Comparison of ENCODE assay signal across 27 cellular contexts in genomic region chr1:198116469-198116868, GRCh38.
"Had no signal": no experiment of that assay in that cellular context is flagged by ENCODE, and none has a peak within 500 bp of the region (broad histone marks: within the 10 kb centered on the region; RNA-seq: fewer than 3 reads in every experiment).

No MANE protein-coding gene starts in this region.

- H3K4me3 ChIP-seq: hepatocyte, left lung, lower lobe of right lung, ovary, right atrium auricular region, right lobe of liver, tibial nerve, uterus had no signal

- H3K79me2 ChIP-seq: hepatocyte had no signal

- H3K36me3 ChIP-seq: left lung, lower lobe of right lung, ovary, right atrium auricular region, right lobe of liver, tibial nerve, uterus had no signal

- H3K27me3 ChIP-seq: hepatocyte, left lung, ovary, right atrium auricular region, right lobe of liver, tibial nerve, uterus had no signal

- H3K4me1 ChIP-seq: left lung, lower lobe of right lung, right lobe of liver, uterus had no signal

- H3K4me3 Mint-ChIP-seq: immature natural killer cell; naive thymus-derived CD8-positive, alpha-beta T cell; nephron; neural crest cell; stimulated activated effector memory CD8-positive, alpha-beta T cell treated with anti-CD3 and anti-CD28 coated beads, Interleukin-12 subunit alpha, Interleukin-12 subunit beta, amount 100 ng/mL, for 72 hours; stimulated activated naive CD8-positive, alpha-beta T cell treated with anti-CD3 and anti-CD28 coated beads, Interleukin-15, Interleukin-2, amounts not matched to agents 100 ng/mL and 50 ng/mL, for 24 hours; type B pancreatic cell had no signal

- H3K4me1 Mint-ChIP-seq: immature natural killer cell; neural crest cell; stimulated activated effector memory CD8-positive, alpha-beta T cell treated with anti-CD3 and anti-CD28 coated beads, Interleukin-12 subunit alpha, Interleukin-12 subunit beta, amount 100 ng/mL, for 72 hours had no signal

- H3K9me3 ChIP-seq: left lung, lower lobe of right lung, ovary, right atrium auricular region, right lobe of liver, tibial nerve, uterus had no signal

- H3K27me3 Mint-ChIP-seq: progenitor cell of endocrine pancreas; stimulated activated naive CD8-positive, alpha-beta T cell treated with anti-CD3 and anti-CD28 coated beads, Interleukin-15, Interleukin-2, amounts not matched to agents 100 ng/mL and 50 ng/mL, for 24 hours; type B pancreatic cell had no signal

- H3K27ac ChIP-seq: hepatocyte, left lung, lower lobe of right lung, ovary, right lobe of liver, tibial nerve, uterus had no signal

- H3K36me3 Mint-ChIP-seq: immature natural killer cell; naive thymus-derived CD8-positive, alpha-beta T cell; stimulated activated effector memory CD8-positive, alpha-beta T cell treated with anti-CD3 and anti-CD28 coated beads, Interleukin-12 subunit alpha, Interleukin-12 subunit beta, amount 100 ng/mL, for 72 hours; type B pancreatic cell had no signal

- FAIRE-seq: islet of Langerhans had no signal

- H3K9me3 Mint-ChIP-seq: immature natural killer cell; naive thymus-derived CD8-positive, alpha-beta T cell; nephron; neural crest cell; stimulated activated effector memory CD8-positive, alpha-beta T cell treated with anti-CD3 and anti-CD28 coated beads, Interleukin-12 subunit alpha, Interleukin-12 subunit beta, amount 100 ng/mL, for 72 hours; stimulated activated naive CD8-positive, alpha-beta T cell treated with anti-CD3 and anti-CD28 coated beads, Interleukin-15, Interleukin-2, amounts not matched to agents 100 ng/mL and 50 ng/mL, for 24 hours; type B pancreatic cell had no signal

- H2AFZ ChIP-seq: hepatocyte had no signal

- H3K27ac Mint-ChIP-seq: immature natural killer cell; naive thymus-derived CD8-positive, alpha-beta T cell; progenitor cell of endocrine pancreas; stimulated activated effector memory CD8-positive, alpha-beta T cell treated with anti-CD3 and anti-CD28 coated beads, Interleukin-12 subunit alpha, Interleukin-12 subunit beta, amount 100 ng/mL, for 72 hours; stimulated activated naive CD8-positive, alpha-beta T cell treated with anti-CD3 and anti-CD28 coated beads, Interleukin-15, Interleukin-2, amounts not matched to agents 100 ng/mL and 50 ng/mL, for 24 hours; type B pancreatic cell had no signal

- H3K4me2 ChIP-seq: hepatocyte had no signal

- ATAC-seq: left colon; left lung; lower lobe of right lung; naive thymus-derived CD8-positive, alpha-beta T cell; right lobe of liver; stimulated activated effector memory CD8-positive, alpha-beta T cell treated with anti-CD3 and anti-CD28 coated beads, Interleukin-12 subunit alpha, Interleukin-12 subunit beta, amount 100 ng/mL, for 72 hours had no signal

- DNase-seq: immature natural killer cell; kidney; left colon; left lung; lower lobe of right lung; mammary epithelial cell; naive thymus-derived CD8-positive, alpha-beta T cell; nucleus accumbens; ovary; right lobe of liver; stimulated activated CD4-positive, alpha-beta T cell treated with anti-CD3 and anti-CD28 coated beads, Interleukin-12 subunit alpha, Interleukin-12 subunit beta, amount 100 ng/mL, for 4 hours; stimulated activated CD4-positive, alpha-beta T cell treated with anti-CD3 and anti-CD28 coated beads, Interleukin-15, amount 100 ng/mL, for 24 hours; stimulated activated CD4-positive, alpha-beta T cell treated with anti-CD3 and anti-CD28 coated beads, Interleukin-2, amount 100 ng/mL, for 24 hours; stimulated activated CD4-positive, alpha-beta T cell treated with anti-CD3 and anti-CD28 coated beads, Interleukin-4, amount 100 ng/mL, for 1 hour; stimulated activated naive CD4-positive, alpha-beta T cell; substantia nigra; uterus had no signal
